ENCODE assay signal across 22 cellular contexts in the genomic region with DNA sequence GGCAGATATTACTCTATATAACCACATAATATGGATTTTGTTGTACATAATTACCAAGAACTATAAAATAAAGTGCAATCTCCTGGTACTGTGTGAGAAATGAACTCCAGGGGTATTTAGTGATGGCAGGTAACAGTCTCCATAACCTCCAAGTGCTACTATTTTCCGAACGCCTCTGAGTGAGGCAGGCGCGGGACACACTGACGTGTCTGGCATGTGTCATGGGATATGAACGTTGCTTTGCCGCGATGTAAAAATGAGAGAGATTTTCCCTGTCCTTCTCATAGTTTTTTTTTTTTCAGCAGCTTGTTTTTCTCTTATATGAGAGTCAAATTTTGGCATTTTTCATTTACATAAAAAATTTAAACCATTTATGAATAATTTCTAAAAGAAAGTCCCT. TPM values are rescaled to one million over a fixed set of nuclear protein-coding genes. Genes with fewer than 3 reads are reported as not detected.
DNase-seq lines count a peak whose midpoint lies in the region; ATAC-seq, FAIRE-seq and TF ChIP-seq lines count a peak whose summit lies in the region.
"Had no signal": no experiment of that assay in that cellular context is flagged by ENCODE, and none has a peak within 500 bp of the region (broad histone marks: within the 10 kb centered on the region; RNA-seq: fewer than 3 reads in every experiment).

No MANE protein-coding gene starts in this region.

- no peaks in the 10 kb centered on the region for H3K79me2 ChIP-seq in K562 (ENCODE audit: control insufficient read depth, insufficient read depth, low read length)

- FAIRE-seq in K562 (lab: Jason Lieb, UNC): peak; percentile 19
- FAIRE-seq: GM12892 had no signal

- TF ChIP-seq RAD21 in K562 (CRISPR knock-in tag; conservative IDR thresholded peaks at IDR 0.05 in 1 of 2, IDR thresholded peaks at IDR 0.05 in 1 of 2): no peak

- ATAC-seq in K562: no peak
- ATAC-seq in GM21825 (IDR thresholded peaks at IDR 0.05; ENCODE audit: unreplicated experiment): no peak
- ATAC-seq in heart left ventricle: no peak
- no peak for ATAC-seq in Right ventricle myocardium superior (ENCODE audit: poor library complexity)
- ATAC-seq: HCT116, SK-N-SH treated with all-trans-retinoic acid at 6 μM for 48 hours had no signal

- H3K9ac ChIP-seq in K562 (ENCODE audit: insufficient read depth in 1 of 2, low read depth in 2 of 2, low read length in 2 of 2): no peak overlapping the region

- no TSS peak for BruUV-seq in K562 (replicated peaks; lab: Mats Ljungman, UMichigan)

- no peak overlapping the region for H3K4me2 ChIP-seq in K562 (ENCODE audit: insufficient read depth, low read length)
- H3K4me2 ChIP-seq: PC-9 had no signal

- H3K4me1 ChIP-seq in K562 (replicated peaks in 1 of 2; ENCODE audit: control insufficient read depth in 2 of 2, insufficient read depth in 2 of 2, low read length in 2 of 2) (peaks cover 0 to 6% of the 10 kb centered on the region in 2 experiments; a peak in 1 of 5 replicates), heart left ventricle (peaks cover 0 to 14% (median 0%) of the 10 kb centered on the region in 12 donors)
- H3K4me1 ChIP-seq: BE2C had no signal

- DNase-seq in NCI-H748 (lab: John Stamatoyannopoulos, UW; ENCODE audit: unreplicated experiment) (peak; percentile 47), NCI-H748 treated with DMSO at 0.1 percent for 48 hours (lab: John Stamatoyannopoulos, UW) (no peak), NCI-H2081 treated with DMSO at 0.1 percent for 48 hours (lab: John Stamatoyannopoulos, UW) (peak; percentile 28), K562 (ENCODE audit: extremely low read depth in 1 of 4, low spot score in 3 of 4) (no peak), heart left ventricle (no peak), Right ventricle myocardium superior (no peak)
- DNase-seq: BE2C, DMS79, GOT3, Kasumi-1, MG63, NCI-H1436 treated with DMSO at 0.1 percent for 48 hours, NCI-H226, NCI-H524 treated with DMSO at 0.1 percent for 48 hours, PC-9, SIG-M5 had no signal

- no peaks in the 10 kb centered on the region for H3K9me1 ChIP-seq in K562 (ENCODE audit: control insufficient read depth, insufficient read depth, low read length)

- intact Hi-C loops in K562 (cut with micrococcal nuclease): no loop called here
- intact Hi-C loops in heart left ventricle (cut with DNase I): no loop called here
- intact Hi-C loops in Right ventricle myocardium superior (cut with DNase I): no loop called here

- H4K20me1 ChIP-seq in K562 (replicated peaks; ENCODE audit: control insufficient read depth, insufficient read depth, low read length): no peaks in the 10 kb centered on the region

- TF ChIP-seq POLR2A in K562 (conservative IDR thresholded peaks at IDR 0.05) (no peak), heart left ventricle (IDR thresholded peaks at IDR 0.05) (no peak)

- no peak for TF ChIP-seq EP300 in K562 (IDR thresholded peaks at IDR 0.05; ENCODE audit: low read length)

- H3K4me3 ChIP-seq in K562 (no peak overlapping the region), heart left ventricle (no peak overlapping the region)
- H3K4me3 ChIP-seq: MG63, PC-9 had no signal

- H2AFZ ChIP-seq in K562 (ENCODE audit: low read depth, low read length): no peak overlapping the region
- H2AFZ ChIP-seq: PC-9 had no signal

- H3K27me3 ChIP-seq in K562 (ENCODE audit: control insufficient read depth in 2 of 2, insufficient read depth in 2 of 2, low read length in 2 of 2) (peaks cover 20 to 27% of the 10 kb centered on the region in 2 experiments; a peak in 4 of 5 replicates), heart left ventricle (peaks cover 8 to 88% (median 68%) of the 10 kb centered on the region in 9 donors)

- H3K36me3 ChIP-seq in K562 (ENCODE audit: control insufficient read depth, insufficient read depth, low read length) (no peaks in the 10 kb centered on the region), heart left ventricle (no peaks in the 10 kb centered on the region)
- H3K36me3 ChIP-seq: BE2C, MG63 had no signal

- WGBS in K562 (ENCODE audit: insufficient coverage, low coverage, missing lambda C conversion rate): 4% methylated on average over 8 of the region's 8 CpGs
- 35 to 50% (median 47%) methylated on average over 8 of the region's 8 CpGs for WGBS in heart left ventricle, 4 donors

- TF ChIP-seq CTCF in K562 (IDR thresholded peaks at IDR 0.05 in 2 of 3, conservative IDR thresholded peaks at IDR 0.05 in 1 of 3; ENCODE audit: insufficient read depth in 2 of 3, low read depth in 1 of 3, low read length in 3 of 3): no peak
- no peak for TF ChIP-seq CTCF in heart left ventricle (IDR thresholded peaks at IDR 0.05)

- CTCF ChIA-PET in K562 (lab: Yijun Ruan, JAX; ENCODE audit: low intra/inter-chr PET ratio): no interaction called here

- POLR2A ChIA-PET in K562 (lab: Yijun Ruan, JAX): interaction anchor here (0.6 kb wide), 1 partner anchor 96 kb away, joined by 3 read pairs; no protein-coding TSS in a partner anchor

- no peak overlapping the region for H3K27ac ChIP-seq in K562 (ENCODE audit: extremely low read depth, low read depth, low read length)
- no peak overlapping the region for H3K27ac ChIP-seq in heart left ventricle
- H3K27ac ChIP-seq: PC-9, RWPE1 had no signal

- H3K9me3 ChIP-seq in K562 (replicated peaks; ENCODE audit: control insufficient read depth, insufficient read depth, low read depth, low read length) (no peaks in the 10 kb centered on the region), heart left ventricle (no peaks in the 10 kb centered on the region)
- H3K9me3 ChIP-seq: BE2C, MG63 had no signal

- in situ Hi-C loops in K562 (cut with MboI): no loop called here

TF ChIP-seq in K562, 482 proteins besides CTCF, POLR2A, EP300 and RAD21 (continues in another document):
- TF ChIP-seq, protein P1, sequence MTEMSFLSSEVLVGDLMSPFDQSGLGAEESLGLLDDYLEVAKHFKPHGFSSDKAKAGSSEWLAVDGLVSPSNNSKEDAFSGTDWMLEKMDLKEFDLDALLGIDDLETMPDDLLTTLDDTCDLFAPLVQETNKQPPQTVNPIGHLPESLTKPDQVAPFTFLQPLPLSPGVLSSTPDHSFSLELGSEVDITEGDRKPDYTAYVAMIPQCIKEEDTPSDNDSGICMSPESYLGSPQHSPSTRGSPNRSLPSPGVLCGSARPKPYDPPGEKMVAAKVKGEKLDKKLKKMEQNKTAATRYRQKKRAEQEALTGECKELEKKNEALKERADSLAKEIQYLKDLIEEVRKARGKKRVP (CRISPR knock-in tag; IDR thresholded peaks at IDR 0.05): no peak
- TF ChIP-seq ZNF184 (CRISPR knock-in tag; IDR thresholded peaks at IDR 0.05) (no peak), ZNF79 (CRISPR knock-in tag; IDR thresholded peaks at IDR 0.05; ENCODE audit: low read depth) (no peak), CC2D1A (IDR thresholded peaks at IDR 0.05) (no peak), TRIM24 (IDR thresholded peaks at IDR 0.05) (no peak), KLF1 (tag; IDR thresholded peaks at IDR 0.05) (no peak), RBFOX2 (IDR thresholded peaks at IDR 0.05; ENCODE audit: low read depth, low read length) (no peak), ZBTB43 (CRISPR knock-in tag; IDR thresholded peaks at IDR 0.05) (no peak), TFAP4 (CRISPR knock-in tag; IDR thresholded peaks at IDR 0.05; ENCODE audit: borderline replicate concordance) (no peak)

RNA-seq across cellular contexts. Expression of gene ADARB2, which starts 3.6 kb away (rescaled TPM):
- not detected in 2 replicates for total RNA-seq in K562 (2011; cell fraction: chromatin; rRNA removed; ENCODE audit: low replicate concordance)
- total RNA-seq in K562 (2011; cell fraction: nucleolus; rRNA removed): not detected in 2 replicates
- not detected in 2 replicates for total RNA-seq in K562 (2011; cell fraction: nucleoplasm; rRNA removed)
- total RNA-seq in K562 (2014; rRNA removed): not detected in 2 replicates
- total RNA-seq in K562 (2014; rRNA removed; fragmentation: Illumina TruSeq; extraction: Trizol): not detected in 2 replicates
- total RNA-seq in K562 (2015; rRNA removed; fragmentation: Illumina TruSeq; extraction: Trizol): not detected in 2 replicates
- total RNA-seq in K562 (2021): not detected in 2 replicates
- polyA plus RNA-seq in K562 (2011; rRNA removed): not detected in 2 replicates
- not detected in 2 replicates for polyA plus RNA-seq in K562 (2011; cell fraction: cytosol; rRNA removed)
- polyA plus RNA-seq in K562 (2011; cell fraction: nucleus; rRNA removed): not detected in 2 replicates
- polyA plus RNA-seq in K562 (2012): 0.01 and 0.07 TPM in 2 replicates
- polyA plus RNA-seq in K562 (2014; fragmentation: Illumina TruSeq; extraction: Trizol): not detected in 2 replicates
- not detected for polyA plus RNA-seq in K562 (2014; fragmentation: Nextera tagmentation; extraction: Ambion mirVana)
- polyA plus RNA-seq in K562 (2014; rRNA removed): not detected in 2 replicates
- not detected in 2 replicates for polyA minus RNA-seq in K562 (2011; rRNA and poly(A)+ RNA removed)
- not detected in 2 replicates for polyA minus RNA-seq in K562 (2011; cell fraction: cytosol; rRNA and poly(A)+ RNA removed)
- not detected in 2 replicates for polyA minus RNA-seq in K562 (2011; cell fraction: nucleus; rRNA and poly(A)+ RNA removed)
- total RNA-seq in heart left ventricle: 1 to 10 TPM in 1 of 9 donors, under 1 TPM in 4, not detected in 4; 0.07 to 1.2 (median 0.33) TPM
- under 1 TPM; 0.27 to 0.28 TPM for polyA plus RNA-seq in heart left ventricle
- not detected for total RNA-seq in Right ventricle myocardium superior
- total RNA-seq: A673, PC-9 had no signal

Comparison
In these comparisons a context has a peak if more than half of its experiments do, and no peak if none do; other contexts are left out.
1. DNase-seq: peak in NCI-H748 (single experiment) and NCI-H2081 treated with DMSO at 0.1 percent for 48 hours (single experiment); none in NCI-H748 treated with DMSO at 0.1 percent for 48 hours (single experiment), K562 (0 of 4), heart left ventricle (0 of 5) and Right ventricle myocardium superior (single experiment).